Comparison of ENCODE assay signal across 33 cellular contexts in the genomic region with DNA sequence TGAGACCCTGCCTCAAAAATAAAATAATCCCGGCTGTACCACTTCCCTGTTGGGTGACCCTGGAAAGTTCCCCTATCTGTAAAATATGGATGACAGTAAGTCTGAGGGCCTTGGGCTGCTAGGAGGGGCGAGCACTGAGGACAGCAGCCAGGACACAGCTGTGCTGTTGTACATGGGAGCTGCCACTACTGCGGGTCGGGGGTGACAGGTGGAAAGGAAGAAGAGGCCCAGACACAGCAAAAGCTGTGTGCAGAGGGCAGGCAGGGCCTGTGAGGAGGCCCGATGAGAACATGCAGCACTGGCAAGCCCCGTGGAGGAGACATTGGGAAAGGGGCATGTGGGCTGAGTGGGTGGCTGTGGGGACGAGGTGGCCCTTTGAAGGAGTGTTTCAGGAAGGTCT. TPM values are rescaled to one million over a fixed set of nuclear protein-coding genes. Genes with fewer than 3 reads are reported as not detected.
DNase-seq lines count a peak whose midpoint lies in the region; ATAC-seq, FAIRE-seq and TF ChIP-seq lines count a peak whose summit lies in the region.
"Had no signal": no experiment of that assay in that cellular context is flagged by ENCODE, and none has a peak within 500 bp of the region (broad histone marks: within the 10 kb centered on the region; RNA-seq: fewer than 3 reads in every experiment).

No MANE protein-coding gene starts in this region.

- H4K20me1 ChIP-seq in astrocyte (ENCODE audit: insufficient read depth, low read length) (no peaks in the 10 kb centered on the region), osteoblast (ENCODE audit: insufficient read depth, low read length) (no peaks in the 10 kb centered on the region)

- H3K36me3 ChIP-seq in astrocyte (ENCODE audit: insufficient read depth, low read length) (no peaks in the 10 kb centered on the region), osteoblast (ENCODE audit: insufficient read depth, low read length) (no peaks in the 10 kb centered on the region)
- H3K36me3 ChIP-seq: BE2C, HAP-1, neutrophil, uterus had no signal

- H3K79me2 ChIP-seq in astrocyte (ENCODE audit: insufficient read depth, low read length), result no peaks in the 10 kb centered on the region
- H3K79me2 ChIP-seq in osteoblast (ENCODE audit: insufficient read depth, low read length), result no peaks in the 10 kb centered on the region

- peak; percentile 15 for ATAC-seq in stimulated activated naive CD8-positive, alpha-beta T cell treated with anti-CD3 and anti-CD28 coated beads, Interleukin-15, Interleukin-2, amounts not matched to agents 100 U/mL and 50 U/mL, for 24 hours
- ATAC-seq in stimulated activated naive CD8-positive, alpha-beta T cell treated with anti-CD3 and anti-CD28 coated beads, Interleukin-15, amount 100 ng/mL, for 72 hours, result no peak
- no peak for ATAC-seq in left colon
- no peak for ATAC-seq in GM19351 (IDR thresholded peaks at IDR 0.05; ENCODE audit: unreplicated experiment)
- ATAC-seq: activated CD4-positive, alpha-beta T cell treated with anti-CD3 and anti-CD28 coated beads for 36 hours; left lobe of liver had no signal

- no peaks in the 10 kb centered on the region for H3K9me3 Mint-ChIP-seq in stimulated activated naive CD8-positive, alpha-beta T cell treated with anti-CD3 and anti-CD28 coated beads, Interleukin-15, amount 100 ng/mL, for 72 hours
- H3K9me3 Mint-ChIP-seq in astrocyte (ENCODE audit: unreplicated experiment), result no peaks in the 10 kb centered on the region
- H3K9me3 Mint-ChIP-seq: activated naive CD8-positive, alpha-beta T cell treated with anti-CD3 and anti-CD28 coated beads, Interleukin-2, amount 10 ng/mL, durations not matched to agents 7 days and 5 days; central memory CD8-positive, alpha-beta T cell; dendritic cell treated with granulocyte-macrophage colony-stimulating factor and Interleukin-4, amounts not matched to agents 40 ng/mL and 50 ng/mL, for 4 days; memory B cell; T-helper 2 cell treated with Interferon-gamma antibody and Interleukin-4, amounts not matched to agents 5 μg/mL and 100 μg/mL, for 36 hours had no signal

- intact Hi-C loops in left colon (cut with DNase I, micrococcal nuclease), result no loop called here

- peaks cover 46% of the 10 kb centered on the region for H3K4me1 Mint-ChIP-seq in stimulated activated naive CD8-positive, alpha-beta T cell treated with anti-CD3 and anti-CD28 coated beads, Interleukin-15, amount 100 ng/mL, for 72 hours
- peaks cover 9% of the 10 kb centered on the region for H3K4me1 Mint-ChIP-seq in astrocyte (ENCODE audit: low read depth, unreplicated experiment)

- no peak for FAIRE-seq in astrocyte (lab: Jason Lieb, UNC)
- FAIRE-seq: GM12892 had no signal

- TF ChIP-seq CTCF in astrocyte (IDR thresholded peaks at IDR 0.05; ENCODE audit: insufficient read depth, low read depth, low read length), result no peak
- no peak for TF ChIP-seq CTCF in osteoblast (IDR thresholded peaks at IDR 0.05; ENCODE audit: extremely low read depth, low read depth, low read length)

- H3K4me3 ChIP-seq in astrocyte (ENCODE audit: insufficient read depth, low read depth, low read length) (no peak overlapping the region), osteoblast (ENCODE audit: insufficient read depth, low read length) (no peak overlapping the region)
- H3K4me3 ChIP-seq: HAP-1, psoas muscle, skin epidermis, testis, uterus had no signal

- no peak for DNase-seq in stimulated activated naive CD8-positive, alpha-beta T cell treated with anti-CD3 and anti-CD28 coated beads, Interleukin-15, Interleukin-2, amounts not matched to agents 100 U/mL and 50 U/mL, for 24 hours
- no peak for DNase-seq in stimulated activated naive CD8-positive, alpha-beta T cell treated with anti-CD3 and anti-CD28 coated beads, Interleukin-15, amount 100 ng/mL, for 72 hours
- DNase-seq in astrocyte (ENCODE audit: low read depth), result no peak
- peak; percentile 27 for DNase-seq in osteoblast (ENCODE audit: insufficient read length, low spot score, missing footprints)
- no peak for DNase-seq in left colon
- no peak for DNase-seq in glomerular visceral epithelial cell (ENCODE audit: extremely low spot score)
- DNase-seq: activated CD4-positive, alpha-beta T cell treated with anti-CD3 and anti-CD28 coated beads for 36 hours; activated naive CD8-positive, alpha-beta T cell treated with anti-CD3 and anti-CD28 coated beads, Interleukin-2, amount 10 ng/mL, durations not matched to agents 7 days and 5 days; activated T-cell treated with anti-CD3 and anti-CD28 coated beads for 4 hours; BE2C; erythroblast; glutamatergic neuron; Kasumi-1; MV-4-11; NCI-H1436 treated with DMSO at 0.1 percent for 48 hours; NCI-H2081 treated with DMSO at 0.1 percent for 48 hours; NCI-H345; NCI-H69; SIG-M5; stimulated activated naive CD4-positive, alpha-beta T cell; testis; uterus had no signal

- no peak overlapping the region for H3K27ac Mint-ChIP-seq in stimulated activated naive CD8-positive, alpha-beta T cell treated with anti-CD3 and anti-CD28 coated beads, Interleukin-15, amount 100 ng/mL, for 72 hours
- peak overlapping the region; percentile 41 for H3K27ac Mint-ChIP-seq in astrocyte (ENCODE audit: unreplicated experiment)
- H3K27ac Mint-ChIP-seq: activated CD4-positive, alpha-beta T cell treated with anti-CD3 and anti-CD28 coated beads for 36 hours; activated naive CD8-positive, alpha-beta T cell treated with anti-CD3 and anti-CD28 coated beads, Interleukin-2, amount 10 ng/mL, durations not matched to agents 7 days and 5 days; dendritic cell treated with granulocyte-macrophage colony-stimulating factor and Interleukin-4, amounts not matched to agents 40 ng/mL and 50 ng/mL, for 4 days; memory B cell; T-helper 2 cell treated with Interferon-gamma antibody and Interleukin-4, amounts not matched to agents 5 μg/mL and 100 μg/mL, for 36 hours had no signal

- no peak overlapping the region for H3K9ac ChIP-seq in astrocyte (ENCODE audit: low read length)

- H3K27me3 ChIP-seq in astrocyte (ENCODE audit: insufficient read depth, low read length) (no peaks in the 10 kb centered on the region), osteoblast (ENCODE audit: insufficient read depth, low read length) (no peaks in the 10 kb centered on the region)
- H3K27me3 ChIP-seq: BE2C, testis, uterus had no signal

- H3K36me3 Mint-ChIP-seq in astrocyte (ENCODE audit: low read depth, unreplicated experiment), result no peaks in the 10 kb centered on the region
- H3K36me3 Mint-ChIP-seq: activated naive CD8-positive, alpha-beta T cell treated with anti-CD3 and anti-CD28 coated beads, Interleukin-2, amount 10 ng/mL, durations not matched to agents 7 days and 5 days; memory B cell had no signal

- H3K27ac ChIP-seq in astrocyte (ENCODE audit: low read depth, low read length), result no peak overlapping the region
- H3K27ac ChIP-seq in osteoblast (ENCODE audit: low read depth, low read length), result no peak overlapping the region
- H3K27ac ChIP-seq: neutrophil, psoas muscle, testis, uterus had no signal

- peak overlapping the region; percentile 34 for H2AFZ ChIP-seq in astrocyte (ENCODE audit: low read depth, low read length)
- H2AFZ ChIP-seq in osteoblast (ENCODE audit: low read length), result peak overlapping the region; percentile 5

- H3K27me3 Mint-ChIP-seq in stimulated activated naive CD8-positive, alpha-beta T cell treated with anti-CD3 and anti-CD28 coated beads, Interleukin-15, amount 100 ng/mL, for 72 hours, result no peaks in the 10 kb centered on the region
- peaks cover 25% of the 10 kb centered on the region for H3K27me3 Mint-ChIP-seq in astrocyte (ENCODE audit: low read depth, unreplicated experiment)
- H3K27me3 Mint-ChIP-seq: activated CD4-positive, alpha-beta T cell treated with anti-CD3 and anti-CD28 coated beads for 36 hours; activated naive CD8-positive, alpha-beta T cell treated with anti-CD3 and anti-CD28 coated beads, Interleukin-2, amount 10 ng/mL, durations not matched to agents 7 days and 5 days; central memory CD8-positive, alpha-beta T cell; memory B cell had no signal

- H3K4me1 ChIP-seq in astrocyte (ENCODE audit: insufficient read depth, low read length) (no peaks in the 10 kb centered on the region), osteoblast (ENCODE audit: insufficient read depth, low read length) (peaks cover 7% of the 10 kb centered on the region)
- H3K4me1 ChIP-seq: BE2C, HAP-1 had no signal

- H3K9me3 ChIP-seq in astrocyte (ENCODE audit: insufficient read depth, low read depth, low read length) (no peaks in the 10 kb centered on the region), osteoblast (ENCODE audit: low read depth, low read length) (no peaks in the 10 kb centered on the region)
- H3K9me3 ChIP-seq: BE2C, HAP-1, neutrophil, psoas muscle, testis, uterus had no signal

- H3K4me3 Mint-ChIP-seq in stimulated activated naive CD8-positive, alpha-beta T cell treated with anti-CD3 and anti-CD28 coated beads, Interleukin-15, amount 100 ng/mL, for 72 hours, result no peak overlapping the region
- no peak overlapping the region for H3K4me3 Mint-ChIP-seq in astrocyte (ENCODE audit: unreplicated experiment)
- H3K4me3 Mint-ChIP-seq: activated CD4-positive, alpha-beta T cell treated with anti-CD3 and anti-CD28 coated beads for 36 hours; activated naive CD8-positive, alpha-beta T cell treated with anti-CD3 and anti-CD28 coated beads, Interleukin-2, amount 10 ng/mL, durations not matched to agents 7 days and 5 days; central memory CD8-positive, alpha-beta T cell; dendritic cell treated with granulocyte-macrophage colony-stimulating factor and Interleukin-4, amounts not matched to agents 40 ng/mL and 50 ng/mL, for 4 days; memory B cell; T-helper 2 cell treated with Interferon-gamma antibody and Interleukin-4, amounts not matched to agents 5 μg/mL and 100 μg/mL, for 36 hours had no signal

- H3K4me2 ChIP-seq in astrocyte (ENCODE audit: low read length), result no peak overlapping the region
- no peak overlapping the region for H3K4me2 ChIP-seq in osteoblast (ENCODE audit: insufficient read depth, low read length)

RNA-seq across cellular contexts. Expression of a gene that starts 28.8 kb away (rescaled TPM):
- total RNA-seq in astrocyte, result 30.7 and 32.8 TPM in 2 replicates
- total RNA-seq in osteoblast, result 28.0 and 29.7 TPM in 2 replicates
- 10 to 100 TPM; 13.2 to 17.5 TPM for total RNA-seq in left colon

RNA-seq across cellular contexts. Expression of a gene that starts 40.8 kb away (rescaled TPM):
- 11.9 and 13.7 TPM in 2 replicates for total RNA-seq in astrocyte
- total RNA-seq in osteoblast, result 5.1 and 5.9 TPM in 2 replicates
- 10 to 100 TPM in 1 of 2 donors, 1 to 10 TPM in 1; 9.5 to 11.7 TPM for total RNA-seq in left colon

RNA-seq across cellular contexts. Expression of a gene that starts 54.8 kb away (rescaled TPM):
- 2.5 and 3.3 TPM in 2 replicates for total RNA-seq in astrocyte
- total RNA-seq in osteoblast, result 1.8 and 2.1 TPM in 2 replicates
- 1 to 10 TPM; 3.7 to 4.3 TPM for total RNA-seq in left colon
